2 cellular contexts compared by ENCODE assay signal in the genomic region with DNA sequence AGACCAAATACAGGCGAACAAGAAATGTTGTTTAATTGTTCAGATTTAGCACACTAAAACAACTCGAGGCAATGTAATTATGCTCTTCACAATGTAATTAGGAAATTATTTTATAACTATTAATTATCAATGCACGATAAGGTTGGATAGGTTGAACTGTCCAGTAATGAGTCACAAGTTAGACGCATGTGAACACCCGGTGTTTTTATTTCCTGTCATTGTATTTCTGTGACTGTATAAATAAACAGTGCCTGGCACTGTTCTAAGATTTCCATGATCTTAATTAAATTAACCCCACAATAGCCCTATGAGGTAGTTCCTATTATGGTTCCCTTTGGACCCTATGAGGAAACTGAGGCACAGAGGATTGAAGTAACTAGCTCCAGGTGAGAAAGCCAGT.
A peak's percentile ranks its signal among the peaks of the same experiment; 100 is the strongest.
TF ChIP-seq lines count a peak whose summit lies in the region.

No MANE protein-coding gene starts in this region.

TF ChIP-seq in A549, 52 proteins besides CTCF, POLR2A, EP300 and RAD21:
- no peak for TF ChIP-seq POLR2AphosphoS2 (conservative IDR thresholded peaks at IDR 0.05; ENCODE audit: low read length)
- TF ChIP-seq KDM1A (IDR thresholded peaks at IDR 0.05; ENCODE audit: low read depth) = no peak
- no peak for TF ChIP-seq HEYL (CRISPR knock-in tag; IDR thresholded peaks at IDR 0.05)
- no peak for TF ChIP-seq TP53 (CRISPR knock-in tag; IDR thresholded peaks at IDR 0.05)
- TF ChIP-seq NR3C1 (IDR thresholded peaks at IDR 0.05) = no peak
- TF ChIP-seq ZNF302 (CRISPR knock-in tag; IDR thresholded peaks at IDR 0.05) = no peak
- TF ChIP-seq RNF2 (IDR thresholded peaks at IDR 0.05; ENCODE audit: borderline replicate concordance, low read depth) = no peak
- TF ChIP-seq, protein P1, sequence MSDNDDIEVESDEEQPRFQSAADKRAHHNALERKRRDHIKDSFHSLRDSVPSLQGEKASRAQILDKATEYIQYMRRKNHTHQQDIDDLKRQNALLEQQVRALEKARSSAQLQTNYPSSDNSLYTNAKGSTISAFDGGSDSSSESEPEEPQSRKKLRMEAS (IDR thresholded peaks at IDR 0.05) = no peak
- no peak for TF ChIP-seq JUN (IDR thresholded peaks at IDR 0.05)

TF ChIP-seq in GM12878, 131 proteins besides CTCF, POLR2A, EP300 and RAD21:
- TF ChIP-seq POLR2AphosphoS2 (IDR thresholded peaks at IDR 0.05; ENCODE audit: low read depth, low read length) (no peak), JUNB (IDR thresholded peaks at IDR 0.05) (peak; percentile 58), MTA2 (IDR thresholded peaks at IDR 0.05; ENCODE audit: low read depth) (peak; percentile 55)
